ENCODE assay signal across 13 cellular contexts in the genomic region with DNA sequence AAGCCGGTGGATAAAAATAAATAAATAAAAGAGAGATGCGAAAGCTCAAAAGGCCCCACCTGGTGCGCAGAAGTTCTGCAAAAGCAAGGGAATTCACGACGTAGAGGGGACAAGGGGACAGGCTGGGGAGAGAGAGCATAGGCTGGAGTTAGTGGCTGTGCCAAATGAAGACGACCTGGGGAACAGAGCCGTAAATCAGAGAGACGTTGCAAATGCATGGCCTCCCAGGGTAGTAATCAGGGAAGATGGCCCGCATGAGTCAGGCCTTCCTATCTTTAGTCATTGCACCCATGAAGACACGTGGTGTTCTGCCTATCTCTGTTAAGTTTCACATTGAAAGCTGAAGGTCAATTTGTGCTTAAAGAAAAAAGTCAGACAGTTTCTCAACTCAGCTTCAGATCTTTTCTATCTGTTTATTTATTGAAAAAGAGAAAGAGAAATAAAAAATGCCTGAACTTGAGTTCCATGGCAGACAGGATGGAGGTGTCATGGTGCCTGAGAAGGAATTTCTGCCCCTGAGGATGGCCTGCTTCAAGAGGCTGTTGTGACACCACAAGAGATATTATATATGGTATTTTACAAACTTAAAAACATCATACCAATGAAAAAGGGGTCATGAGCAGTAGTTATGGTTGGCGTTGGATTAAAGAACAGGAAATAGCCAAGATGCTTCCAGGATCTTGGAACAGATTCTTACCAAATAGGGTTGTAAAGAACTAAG.
DNase-seq lines count a peak whose midpoint lies in the region; ATAC-seq and TF ChIP-seq lines count a peak whose summit lies in the region.
"Had no signal": no experiment of that assay in that cellular context is flagged by ENCODE, and none has a peak within 500 bp of the region (broad histone marks: within the 10 kb centered on the region; RNA-seq: fewer than 3 reads in every experiment).

No MANE protein-coding gene starts in this region.

- H3K36me3 Mint-ChIP-seq in chondrocyte (ENCODE audit: low read depth): no peaks in the 10 kb centered on the region
- H3K36me3 Mint-ChIP-seq in neural crest cell (ENCODE audit: low read depth): no peaks in the 10 kb centered on the region
- H3K36me3 Mint-ChIP-seq: activated naive CD4-positive, alpha-beta T cell treated with anti-CD3 and anti-CD28 coated beads, Interleukin-2, amount 50 U/mL, for 24 hours had no signal

- no peak for ATAC-seq in GM18861 (IDR thresholded peaks at IDR 0.05; ENCODE audit: unreplicated experiment)
- no peak for ATAC-seq in foreskin keratinocyte

- H3K27me3 Mint-ChIP-seq in chondrocyte (ENCODE audit: low read depth) (no peaks in the 10 kb centered on the region), neural crest cell (ENCODE audit: low read depth) (no peaks in the 10 kb centered on the region)

- H3K27ac Mint-ChIP-seq in chondrocyte (ENCODE audit: unreplicated experiment): peak overlapping the region; percentile 69
- H3K27ac Mint-ChIP-seq in neural crest cell (ENCODE audit: unreplicated experiment): no peak overlapping the region
- H3K27ac Mint-ChIP-seq: activated naive CD4-positive, alpha-beta T cell treated with anti-CD3 and anti-CD28 coated beads, Interleukin-2, amount 50 U/mL, for 24 hours had no signal

- no peak overlapping the region for H3K27ac ChIP-seq in esophagus muscularis mucosa (replicated peaks in 1 of 4)
- no peak overlapping the region for H3K27ac ChIP-seq in foreskin keratinocyte

- TF ChIP-seq CTCF in chondrocyte (IDR thresholded peaks at IDR 0.05) (no peak), neural crest cell (conservative IDR thresholded peaks at IDR 0.05) (no peak), esophagus muscularis mucosa (IDR thresholded peaks at IDR 0.05) (no peak), foreskin keratinocyte (conservative IDR thresholded peaks at IDR 0.05) (no peak)

- H3K4me3 Mint-ChIP-seq in chondrocyte (ENCODE audit: unreplicated experiment) (no peak overlapping the region), neural crest cell (peak overlapping the region; percentile 3)
- H3K4me3 Mint-ChIP-seq: activated naive CD4-positive, alpha-beta T cell treated with anti-CD3 and anti-CD28 coated beads, Interleukin-2, amount 50 U/mL, for 24 hours had no signal

- intact Hi-C loops in esophagus muscularis mucosa (cut with DNase I): no loop called here

- H3K9me3 Mint-ChIP-seq in chondrocyte (ENCODE audit: low read depth) (no peaks in the 10 kb centered on the region), neural crest cell (no peaks in the 10 kb centered on the region)
- H3K9me3 Mint-ChIP-seq: activated naive CD4-positive, alpha-beta T cell treated with anti-CD3 and anti-CD28 coated beads, Interleukin-2, amount 50 U/mL, for 24 hours had no signal

- 73% methylated on average over 11 of the region's 11 CpGs for WGBS in esophagus muscularis mucosa

- H3K36me3 ChIP-seq in esophagus muscularis mucosa: no peaks in the 10 kb centered on the region

- peak; percentile 56 for DNase-seq in EL
- DNase-seq in M059J (ENCODE audit: low read depth): peak; percentile 78
- no peak for DNase-seq in chondrocyte (ENCODE audit: low spot score)
- DNase-seq in neural crest cell (ENCODE audit: low read depth, low spot score): no peak
- no peak for DNase-seq in esophagus muscularis mucosa (ENCODE audit: extremely low spot score)
- no peak for DNase-seq in NOMO-1 treated with DMSO at 0.1 percent for 48 hours (lab: John Stamatoyannopoulos, UW; ENCODE audit: unreplicated experiment)
- DNase-seq in foreskin keratinocyte: no peak
- DNase-seq: effector CD4-positive, alpha-beta T cell; NCI-H187; NK-92 treated with Interleukin-12 subunit alpha and Interleukin-12 subunit beta, amount 100 ng/mL, for 24 hours; nucleus accumbens had no signal

- H3K9me3 ChIP-seq in esophagus muscularis mucosa: no peaks in the 10 kb centered on the region

- H3K4me1 ChIP-seq in esophagus muscularis mucosa: no peaks in the 10 kb centered on the region
- no peaks in the 10 kb centered on the region for H3K4me1 ChIP-seq in foreskin keratinocyte

- H3K27me3 ChIP-seq in esophagus muscularis mucosa (no peaks in the 10 kb centered on the region), foreskin keratinocyte (no peaks in the 10 kb centered on the region)

- H3K4me1 Mint-ChIP-seq in chondrocyte (ENCODE audit: low read depth) (peaks cover 30% of the 10 kb centered on the region), neural crest cell (peaks cover 27% of the 10 kb centered on the region)
- H3K4me1 Mint-ChIP-seq: activated naive CD4-positive, alpha-beta T cell treated with anti-CD3 and anti-CD28 coated beads, Interleukin-2, amount 50 U/mL, for 24 hours had no signal

- TF ChIP-seq POLR2A in esophagus muscularis mucosa (IDR thresholded peaks at IDR 0.05; ENCODE audit: low read depth): no peak

- H3K4me3 ChIP-seq in esophagus muscularis mucosa: no peak overlapping the region

- no peak for TF ChIP-seq EP300 in esophagus muscularis mucosa (IDR thresholded peaks at IDR 0.05)

Comparison
In these comparisons a context has a peak if more than half of its experiments do, and no peak if none do; other contexts are left out.
1. DNase-seq: peak in EL (single experiment) and M059J (single experiment); none in chondrocyte (single experiment), neural crest cell (single experiment), esophagus muscularis mucosa (single experiment), NOMO-1 treated with DMSO at 0.1 percent for 48 hours (single experiment) and foreskin keratinocyte (0 of 2).